Comparison of ENCODE assay signal across 14 cellular contexts in genomic region chr7:22438994-22439393, GRCh38.
A peak's percentile ranks its signal among the peaks of the same experiment; 100 is the strongest.
DNase-seq lines count a peak whose midpoint lies in the region; ATAC-seq lines count a peak whose summit lies in the region.
"Had no signal": no experiment of that assay in that cellular context is flagged by ENCODE, and none has a peak within 500 bp of the region (broad histone marks: within the 10 kb centered on the region; RNA-seq: fewer than 3 reads in every experiment).

No MANE protein-coding gene starts in this region.

- peaks cover 2% of the 10 kb centered on the region for H3K4me1 Mint-ChIP-seq in activated T-cell treated with anti-CD3 and anti-CD28 coated beads, Interleukin-2, amount 50 U/mL, for 4 hours (ENCODE audit: low read depth)

- H3K27me3 Mint-ChIP-seq in activated T-cell treated with anti-CD3 and anti-CD28 coated beads, Interleukin-2, amount 50 U/mL, for 4 hours (ENCODE audit: low read depth) = peaks cover 8% of the 10 kb centered on the region

- ATAC-seq in GM19324 (IDR thresholded peaks at IDR 0.05; ENCODE audit: low FRiP score, unreplicated experiment) (peak; percentile 53), GM21786 (IDR thresholded peaks at IDR 0.05; ENCODE audit: unreplicated experiment) (peak; percentile 54), HG03196 (IDR thresholded peaks at IDR 0.05; ENCODE audit: unreplicated experiment) (peak; percentile 40)
- ATAC-seq in activated T-cell treated with anti-CD3 and anti-CD28 coated beads, Interleukin-2, amount 50 U/mL, for 4 hours = no peak
- ATAC-seq: K562 had no signal

- no peaks in the 10 kb centered on the region for H3K9me3 Mint-ChIP-seq in activated T-cell treated with anti-CD3 and anti-CD28 coated beads, Interleukin-2, amount 50 U/mL, for 4 hours

- no peaks in the 10 kb centered on the region for H3K36me3 Mint-ChIP-seq in activated T-cell treated with anti-CD3 and anti-CD28 coated beads, Interleukin-2, amount 50 U/mL, for 4 hours (ENCODE audit: insufficient read depth)

- no peak for DNase-seq in activated T-cell treated with anti-CD3 and anti-CD28 coated beads, Interleukin-2, amount 50 U/mL, for 4 hours
- no peak for DNase-seq in kidney glomerular epithelial cell (lab: John Stamatoyannopoulos, UW)
- no peak for DNase-seq in NCI-H146 treated with DMSO at 0.1 percent for 48 hours (lab: John Stamatoyannopoulos, UW; ENCODE audit: unreplicated experiment)
- DNase-seq in NCI-H510A (lab: John Stamatoyannopoulos, UW) = no peak
- DNase-seq: activated CD4-positive, alpha-beta T cell treated with anti-CD3 and anti-CD28 coated beads for 48 hours; amniotic stem cell; C1 segment of cervical spinal cord; NCI-H1417 treated with DMSO at 0.1 percent for 48 hours; NCI-H524 treated with DMSO at 0.1 percent for 48 hours; stimulated activated naive CD4-positive, alpha-beta T cell treated with Interleukin-2 at 50 U/mL for 16 hours had no signal

- no peak overlapping the region for H3K4me3 Mint-ChIP-seq in activated T-cell treated with anti-CD3 and anti-CD28 coated beads, Interleukin-2, amount 50 U/mL, for 4 hours

Comparison
In these comparisons a context has a peak if more than half of its experiments do, and no peak if none do; other contexts are left out.
1. ATAC-seq: peak in GM19324 (single experiment), GM21786 (single experiment) and HG03196 (single experiment); none in activated T-cell treated with anti-CD3 and anti-CD28 coated beads, Interleukin-2, amount 50 U/mL, for 4 hours (0 of 2).